Comparison of ENCODE assay signal across 18 cellular contexts in the genomic region with DNA sequence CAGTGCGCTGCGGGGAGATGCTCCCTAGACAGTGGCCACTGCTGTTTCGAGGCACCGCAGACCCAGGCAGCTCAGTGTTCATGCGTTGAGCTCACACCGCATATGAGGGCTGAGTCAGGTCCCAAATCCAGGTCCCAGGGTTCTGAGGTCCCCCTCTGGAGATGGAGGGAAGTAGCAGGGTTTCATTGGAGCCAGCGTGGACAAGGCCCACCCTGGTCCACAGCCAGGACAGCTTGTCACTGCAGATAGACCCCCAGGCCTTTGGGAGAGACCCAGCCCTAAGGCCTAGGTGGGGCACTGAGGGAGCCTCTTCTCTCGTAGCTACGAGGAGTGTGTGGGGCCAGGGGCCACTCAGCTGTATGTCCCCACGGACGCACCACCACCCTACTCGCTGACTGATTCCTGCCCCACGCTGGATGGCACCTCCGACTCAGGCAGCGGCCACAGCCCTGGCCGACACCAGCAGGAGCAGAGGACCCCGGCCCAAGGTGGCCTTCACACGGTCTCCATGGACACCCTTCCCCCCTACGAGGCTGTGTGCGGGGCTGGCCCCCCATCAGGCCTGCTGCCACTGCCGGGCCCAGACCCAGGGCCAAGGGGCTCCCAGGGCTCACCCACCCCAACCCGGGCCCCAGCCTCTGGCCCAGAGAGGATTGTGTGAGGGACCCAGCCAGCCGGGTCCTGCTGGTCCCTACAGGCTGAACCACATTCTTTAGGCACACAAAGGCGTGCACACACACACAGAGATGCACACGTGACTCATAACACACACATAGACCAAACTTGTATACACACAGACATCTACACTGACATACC. TPM values are rescaled to one million over a fixed set of nuclear protein-coding genes. Genes with fewer than 3 reads are reported as not detected.
DNase-seq lines count a peak whose midpoint lies in the region; ATAC-seq, FAIRE-seq and TF ChIP-seq lines count a peak whose summit lies in the region.
"Had no signal": no experiment of that assay in that cellular context is flagged by ENCODE, and none has a peak within 500 bp of the region (broad histone marks: within the 10 kb centered on the region; RNA-seq: fewer than 3 reads in every experiment).

No MANE protein-coding gene starts in this region.

- H3K4me3 Mint-ChIP-seq in chondrocyte (ENCODE audit: unreplicated experiment) (no peak overlapping the region), neural crest cell (no peak overlapping the region)

- H3K27me3 Mint-ChIP-seq in chondrocyte (ENCODE audit: low read depth), result no peaks in the 10 kb centered on the region
- H3K27me3 Mint-ChIP-seq in neural crest cell (ENCODE audit: low read depth), result peaks cover 1% of the 10 kb centered on the region

- H3K4me1 ChIP-seq in A549, result peaks cover 23% of the 10 kb centered on the region
- no peaks in the 10 kb centered on the region for H3K4me1 ChIP-seq in HEK293 (ENCODE audit: control insufficient read depth, insufficient read depth, low read length)

- no peaks in the 10 kb centered on the region for H3K9me3 ChIP-seq in A549
- H3K9me3 ChIP-seq in HEK293 (ENCODE audit: control insufficient read depth, insufficient read depth, low read depth, low read length), result no peaks in the 10 kb centered on the region
- H3K9me3 ChIP-seq: right atrium auricular region had no signal

- DNase-seq in A549 (ENCODE audit: low read depth in 1 of 2, low spot score in 1 of 2), result no peak
- peak; percentile 84 for DNase-seq in chondrocyte (ENCODE audit: low spot score)
- no peak for DNase-seq in neural crest cell (ENCODE audit: low read depth, low spot score)
- no peak for DNase-seq in GM13977 (ENCODE audit: low spot score)
- DNase-seq in KBM-7, result no peak
- no peak for DNase-seq in GDM1 (lab: John Stamatoyannopoulos, UW)
- DNase-seq: activated CD4-positive, alpha-beta T cell treated with anti-CD3 and anti-CD28 coated beads, Interleukin-2, amount 50 U/mL, for 1 hour; effector memory CD4-positive, alpha-beta T cell; NCI-H2029; stimulated activated CD4-positive, alpha-beta T cell treated with anti-CD3 and anti-CD28 coated beads, Interleukin-1b, Interleukin-23, amount 100 ng/mL, for 48 hours; substantia nigra had no signal

- H3K27ac Mint-ChIP-seq in chondrocyte (ENCODE audit: unreplicated experiment) (no peak overlapping the region), neural crest cell (ENCODE audit: unreplicated experiment) (peak overlapping the region; percentile 12)

- WGBS in A549 (ENCODE audit: missing lambda C conversion rate), result 83% methylated on average over 19 of the region's 25 CpGs

- no peak for TF ChIP-seq EP300 in A549 (IDR thresholded peaks at IDR 0.05)

- H3K36me3 Mint-ChIP-seq in chondrocyte (ENCODE audit: low read depth) (no peaks in the 10 kb centered on the region), neural crest cell (ENCODE audit: low read depth) (no peaks in the 10 kb centered on the region)

- CTCF ChIA-PET in A549 (lab: Yijun Ruan, JAX), result interaction anchor here (0.6 to 15.7 kb wide), 12 partner anchors 9 to 167 kb away, joined by 3 to 185 read pairs (median 4); no protein-coding TSS in a partner anchor
- CTCF ChIA-PET in HEK293 (lab: Yijun Ruan, JAX), result interaction anchor here (1.4 to 2.8 kb wide), 2 partner anchors 74 to 128 kb away, joined by 5 to 15 read pairs; no protein-coding TSS in a partner anchor

- no peak for FAIRE-seq in A549 (lab: Jason Lieb, UNC)
- FAIRE-seq: kidney, TTC549 had no signal

- H3K36me3 ChIP-seq in HEK293 (ENCODE audit: control insufficient read depth in 2 of 2, insufficient read depth in 1 of 2, low read length in 2 of 2), result no peaks in the 10 kb centered on the region
- H3K36me3 ChIP-seq: right atrium auricular region had no signal

- in situ Hi-C loops in GM13977 (cut with MboI; ENCODE audit: low pct_unique_long_range_greater_than_20kb, low sequenced_read_pairs, unreplicated experiment) (no loop called here), KBM-7 (cut with MboI; ENCODE audit: low pct_unique_long_range_greater_than_20kb, low sequenced_read_pairs) (no loop called here)

- POLR2A ChIA-PET in A549 (lab: Yijun Ruan, JAX), result no interaction called here
- POLR2A ChIA-PET in HEK293 (lab: Yijun Ruan, JAX), result no interaction called here

- H3K9me3 Mint-ChIP-seq in chondrocyte (ENCODE audit: low read depth) (no peaks in the 10 kb centered on the region), neural crest cell (no peaks in the 10 kb centered on the region)

- ATAC-seq in A549, result no peak
- no peak for ATAC-seq in GM21423 (IDR thresholded peaks at IDR 0.05; ENCODE audit: unreplicated experiment)

- TF ChIP-seq RAD21 in A549 (conservative IDR thresholded peaks at IDR 0.05 in 1 of 2, IDR thresholded peaks at IDR 0.05 in 1 of 2), result no peak

- peak overlapping the region; percentile 82 to 86; a peak in 5 of 6 replicates for H3K27ac ChIP-seq in A549
- H3K27ac ChIP-seq in HEK293 (ENCODE audit: extremely low read depth, low read depth, low read length), result no peak overlapping the region
- H3K27ac ChIP-seq: right atrium auricular region had no signal

- H3K4me3 ChIP-seq in A549 (no peak overlapping the region), HEK293 (ENCODE audit: low read depth, low read length) (no peak overlapping the region)
- H3K4me3 ChIP-seq: right atrium auricular region had no signal

- peaks cover 8% of the 10 kb centered on the region for H3K4me1 Mint-ChIP-seq in chondrocyte (ENCODE audit: low read depth)
- peaks cover 21% of the 10 kb centered on the region for H3K4me1 Mint-ChIP-seq in neural crest cell

- TF ChIP-seq POLR2A in A549 (IDR thresholded peaks at IDR 0.05; ENCODE audit: low read length), result no peak

- no peak for TF ChIP-seq CTCF in A549 (IDR thresholded peaks at IDR 0.05)
- TF ChIP-seq CTCF in HEK293 (tag by site-specific recombination; IDR thresholded peaks at IDR 0.05), result no peak
- no peak for TF ChIP-seq CTCF in chondrocyte (IDR thresholded peaks at IDR 0.05)
- no peak for TF ChIP-seq CTCF in neural crest cell (conservative IDR thresholded peaks at IDR 0.05)
- no peak for TF ChIP-seq CTCF in GM13977 (IDR thresholded peaks at IDR 0.05; ENCODE audit: extremely low read depth, insufficient read depth, missing control alignments)

- no peak overlapping the region for H3K4me2 ChIP-seq in A549

TF ChIP-seq in A549, 52 proteins besides CTCF, POLR2A, EP300 and RAD21:
- TF ChIP-seq FOSL2 (IDR thresholded peaks at IDR 0.05) (no peak), FOSL2 (CRISPR knock-in tag; IDR thresholded peaks at IDR 0.05) (no peak), NR3C1 (IDR thresholded peaks at IDR 0.05) (no peak)
- TF ChIP-seq, protein P1, sequence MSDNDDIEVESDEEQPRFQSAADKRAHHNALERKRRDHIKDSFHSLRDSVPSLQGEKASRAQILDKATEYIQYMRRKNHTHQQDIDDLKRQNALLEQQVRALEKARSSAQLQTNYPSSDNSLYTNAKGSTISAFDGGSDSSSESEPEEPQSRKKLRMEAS (IDR thresholded peaks at IDR 0.05), result no peak

TF ChIP-seq in HEK293, 187 proteins besides CTCF, POLR2A, EP300 and RAD21 (continues in another document):
- TF ChIP-seq ZNF211 (tag by site-specific recombination; IDR thresholded peaks at IDR 0.05; ENCODE audit: low read depth), result no peak
- TF ChIP-seq, protein P2, sequence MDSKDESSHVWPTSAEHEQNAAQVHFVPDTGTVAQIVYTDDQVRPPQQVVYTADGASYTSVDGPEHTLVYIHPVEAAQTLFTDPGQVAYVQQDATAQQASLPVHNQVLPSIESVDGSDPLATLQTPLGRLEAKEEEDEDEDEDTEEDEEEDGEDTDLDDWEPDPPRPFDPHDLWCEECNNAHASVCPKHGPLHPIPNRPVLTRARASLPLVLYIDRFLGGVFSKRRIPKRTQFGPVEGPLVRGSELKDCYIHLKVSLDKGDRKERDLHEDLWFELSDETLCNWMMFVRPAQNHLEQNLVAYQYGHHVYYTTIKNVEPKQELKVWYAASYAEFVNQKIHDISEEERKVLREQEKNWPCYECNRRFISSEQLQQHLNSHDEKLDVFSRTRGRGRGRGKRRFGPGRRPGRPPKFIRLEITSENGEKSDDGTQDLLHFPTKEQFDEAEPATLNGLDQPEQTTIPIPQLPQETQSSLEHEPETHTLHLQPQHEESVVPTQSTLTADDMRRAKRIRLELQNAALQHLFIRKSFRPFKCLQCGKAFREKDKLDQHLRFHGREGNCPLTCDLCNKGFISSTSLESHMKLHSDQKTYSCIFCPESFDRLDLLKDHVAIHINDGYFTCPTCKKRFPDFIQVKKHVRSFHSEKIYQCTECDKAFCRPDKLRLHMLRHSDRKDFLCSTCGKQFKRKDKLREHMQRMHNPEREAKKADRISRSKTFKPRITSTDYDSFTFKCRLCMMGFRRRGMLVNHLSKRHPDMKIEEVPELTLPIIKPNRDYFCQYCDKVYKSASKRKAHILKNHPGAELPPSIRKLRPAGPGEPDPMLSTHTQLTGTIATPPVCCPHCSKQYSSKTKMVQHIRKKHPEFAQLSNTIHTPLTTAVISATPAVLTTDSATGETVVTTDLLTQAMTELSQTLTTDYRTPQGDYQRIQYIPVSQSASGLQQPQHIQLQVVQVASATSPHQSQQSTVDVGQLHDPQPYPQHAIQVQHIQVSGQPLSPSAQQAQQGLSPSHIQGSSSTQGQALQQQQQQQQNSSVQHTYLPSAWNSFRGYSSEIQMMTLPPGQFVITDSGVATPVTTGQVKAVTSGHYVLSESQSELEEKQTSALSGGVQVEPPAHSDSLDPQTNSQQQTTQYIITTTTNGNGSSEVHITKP (tag by site-specific recombination; IDR thresholded peaks at IDR 0.05), result no peak
- TF ChIP-seq, protein P3, sequence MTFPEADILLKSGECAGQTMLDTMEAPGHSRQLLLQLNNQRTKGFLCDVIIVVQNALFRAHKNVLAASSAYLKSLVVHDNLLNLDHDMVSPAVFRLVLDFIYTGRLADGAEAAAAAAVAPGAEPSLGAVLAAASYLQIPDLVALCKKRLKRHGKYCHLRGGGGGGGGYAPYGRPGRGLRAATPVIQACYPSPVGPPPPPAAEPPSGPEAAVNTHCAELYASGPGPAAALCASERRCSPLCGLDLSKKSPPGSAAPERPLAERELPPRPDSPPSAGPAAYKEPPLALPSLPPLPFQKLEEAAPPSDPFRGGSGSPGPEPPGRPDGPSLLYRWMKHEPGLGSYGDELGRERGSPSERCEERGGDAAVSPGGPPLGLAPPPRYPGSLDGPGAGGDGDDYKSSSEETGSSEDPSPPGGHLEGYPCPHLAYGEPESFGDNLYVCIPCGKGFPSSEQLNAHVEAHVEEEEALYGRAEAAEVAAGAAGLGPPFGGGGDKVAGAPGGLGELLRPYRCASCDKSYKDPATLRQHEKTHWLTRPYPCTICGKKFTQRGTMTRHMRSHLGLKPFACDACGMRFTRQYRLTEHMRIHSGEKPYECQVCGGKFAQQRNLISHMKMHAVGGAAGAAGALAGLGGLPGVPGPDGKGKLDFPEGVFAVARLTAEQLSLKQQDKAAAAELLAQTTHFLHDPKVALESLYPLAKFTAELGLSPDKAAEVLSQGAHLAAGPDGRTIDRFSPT (tag by site-specific recombination; IDR thresholded peaks at IDR 0.05), result no peak

RNA-seq across cellular contexts. Expression of a gene that starts 53.4 kb away (rescaled TPM):
- polyA plus RNA-seq in A549 (2011; rRNA removed) (0.98 and 1.4 TPM in 2 replicates), A549 (2017; fragmentation: RNase III; extraction: RNeasy Plus Mini Kit Qiagen cat#74134 plus additional on column Dnase treatment) (1.2 to 2.4 TPM (median 1.7 TPM) in 3 replicates)
- 0.58 and 0.63 TPM in 2 replicates for polyA plus RNA-seq in A549 (2012; cell fraction: cytosol; rRNA removed)
- 1.3 and 1.5 TPM in 2 replicates for polyA plus RNA-seq in A549 (2012; cell fraction: nucleus; rRNA removed)
- 0.83 and 1.4 TPM in 2 replicates for polyA minus RNA-seq in A549 (2011; rRNA and poly(A)+ RNA removed)
- total RNA-seq in chondrocyte (3.1 to 4.1 TPM (median 3.7 TPM) in 3 replicates), neural crest cell (1.5 TPM in 2 replicates)
- total RNA-seq: mononuclear cell, SK-MEL-5 had no signal
